ENCODE assay signal across 9 cellular contexts in the genomic region with DNA sequence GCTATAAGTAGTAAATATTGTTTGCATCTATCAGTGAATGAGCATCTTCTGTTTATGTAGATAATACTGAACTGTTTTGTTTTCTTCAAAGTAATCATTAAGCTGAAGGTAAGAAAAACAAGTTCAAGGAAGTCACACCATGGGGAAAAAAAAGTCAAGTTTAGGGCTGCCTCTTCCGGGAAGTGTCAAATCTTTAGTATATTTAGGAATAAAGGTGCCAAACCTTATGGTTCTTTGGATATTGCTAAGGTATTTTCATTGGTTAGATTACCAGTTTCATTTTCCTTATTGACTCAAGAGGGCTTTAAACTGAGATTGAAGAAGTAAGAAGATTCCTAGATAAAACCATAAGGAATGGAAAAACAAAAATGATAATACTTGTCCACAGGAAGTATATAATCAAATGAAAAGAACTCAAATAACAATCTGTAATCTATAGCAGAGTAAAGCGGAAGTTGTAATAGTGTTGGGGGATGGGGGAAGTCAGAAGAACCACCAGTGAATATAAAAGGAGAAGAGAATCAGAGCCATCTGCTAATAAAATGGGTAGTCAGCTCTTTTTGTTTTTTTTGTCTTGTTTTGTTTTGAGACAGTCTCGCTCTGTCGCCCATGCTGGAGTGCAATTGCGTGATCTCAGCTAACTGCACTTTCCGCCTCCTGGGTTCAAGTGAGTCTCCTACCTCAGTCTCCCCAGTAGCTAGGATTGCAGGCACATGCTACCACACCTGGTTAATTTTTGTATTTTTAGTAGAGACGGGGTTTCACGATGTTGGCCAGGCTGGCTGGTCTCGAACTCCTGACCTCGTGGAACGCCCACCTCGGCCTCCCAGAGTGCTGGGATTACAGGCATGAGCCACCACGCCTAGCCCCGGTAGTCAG. TPM values are rescaled to one million over a fixed set of nuclear protein-coding genes. Genes with fewer than 3 reads are reported as not detected.
DNase-seq lines count a peak whose midpoint lies in the region; ATAC-seq and TF ChIP-seq lines count a peak whose summit lies in the region.
"Had no signal": no experiment of that assay in that cellular context is flagged by ENCODE, and none has a peak within 500 bp of the region (broad histone marks: within the 10 kb centered on the region; RNA-seq: fewer than 3 reads in every experiment).

No MANE protein-coding gene starts in this region.

- DNase-seq in CD4-positive, alpha-beta memory T cell = peak; percentile 71 to 83 (median 75)
- DNase-seq in adrenal gland (no peak), RWPE1 (ENCODE audit: low spot score) (no peak)
- DNase-seq in naive thymus-derived CD4-positive, alpha-beta T cell = peak in 8 of 9 donors; percentile 29 to 82 (median 75)

- H4K20me1 ChIP-seq in Loucy (ENCODE audit: insufficient read depth, low read length, poor library complexity, severe bottlenecking) = peaks cover 41% of the 10 kb centered on the region

- CTCF ChIA-PET in CD4-positive, alpha-beta memory T cell (lab: Charles Lee; ENCODE audit: partially characterized antibody) = interaction anchor here (1.0 to 7.3 kb wide), 3 partner anchors 8 to 68 kb away, joined by 3 to 132 read pairs (median 3); no protein-coding TSS in a partner anchor
- CTCF ChIA-PET in naive thymus-derived CD4-positive, alpha-beta T cell (lab: Charles Lee) = interaction anchor here (0.9 to 9.5 kb wide), 3 partner anchors 9 to 46 kb away, joined by 3 to 104 read pairs (median 3); no protein-coding TSS in a partner anchor
- CTCF ChIA-PET in RWPE1 (lab: Yijun Ruan, JAX) = no interaction called here

- peaks cover 0 to 2% (median 0%) of the 10 kb centered on the region in 8 donors for H3K9me3 Mint-ChIP-seq in CD4-positive, alpha-beta memory T cell
- no peaks in the 10 kb centered on the region for H3K9me3 Mint-ChIP-seq in naive thymus-derived CD4-positive, alpha-beta T cell
- H3K9me3 Mint-ChIP-seq in activated T-helper 17 cell treated with anti-CD3 and anti-CD28 coated beads, Interleukin-2, amount 50 U/mL, for 72 hours = no peaks in the 10 kb centered on the region
- H3K9me3 Mint-ChIP-seq: nephron had no signal

- peak overlapping the region; percentile 97 for H3K27ac ChIP-seq in CD4-positive, alpha-beta memory T cell (ENCODE audit: low read depth, low read length)
- H3K27ac ChIP-seq in adrenal gland (peak overlapping the region in 3 of 5 donors; percentile 32 to 97 (median 73)), RWPE1 (no peak overlapping the region)
- peak overlapping the region; percentile 98 for H3K27ac ChIP-seq in naive thymus-derived CD4-positive, alpha-beta T cell (ENCODE audit: low read depth, low read length)

- no peak for ATAC-seq in naive thymus-derived CD4-positive, alpha-beta T cell
- ATAC-seq in GM18909 (IDR thresholded peaks at IDR 0.05; ENCODE audit: poor library complexity, unreplicated experiment) (no peak), HG03469 (IDR thresholded peaks at IDR 0.05; ENCODE audit: unreplicated experiment) (no peak)
- no peak for ATAC-seq in activated T-helper 17 cell treated with anti-CD3 and anti-CD28 coated beads, Interleukin-2, amount 50 U/mL, for 72 hours (replicated peaks)

- TF ChIP-seq CTCF in Loucy (conservative IDR thresholded peaks at IDR 0.05; ENCODE audit: low read length) (no peak), adrenal gland (IDR thresholded peaks at IDR 0.05) (no peak), RWPE1 (conservative IDR thresholded peaks at IDR 0.05; ENCODE audit: low read depth) (no peak)

- no peaks in the 10 kb centered on the region for H3K9me3 ChIP-seq in CD4-positive, alpha-beta memory T cell (ENCODE audit: control insufficient read depth in 1 of 2, low read length in 2 of 2)
- H3K9me3 ChIP-seq in Loucy (ENCODE audit: insufficient read depth, low read depth, low read length) = no peaks in the 10 kb centered on the region
- no peaks in the 10 kb centered on the region for H3K9me3 ChIP-seq in adrenal gland (replicated peaks in 1 of 3)
- no peaks in the 10 kb centered on the region for H3K9me3 ChIP-seq in naive thymus-derived CD4-positive, alpha-beta T cell (ENCODE audit: control insufficient read depth in 2 of 3, low read length in 3 of 3)

- peak overlapping the region in 1 of 7 donors; percentile 97 for H3K27ac Mint-ChIP-seq in CD4-positive, alpha-beta memory T cell
- no peak overlapping the region for H3K27ac Mint-ChIP-seq in naive thymus-derived CD4-positive, alpha-beta T cell
- no peak overlapping the region for H3K27ac Mint-ChIP-seq in activated T-helper 17 cell treated with anti-CD3 and anti-CD28 coated beads, Interleukin-2, amount 50 U/mL, for 72 hours

- no peak overlapping the region for H2AFZ ChIP-seq in Loucy (ENCODE audit: low read length)

- no peaks in the 10 kb centered on the region for H3K9me2 ChIP-seq in Loucy (replicated peaks; ENCODE audit: low read depth, low read length)

- peak overlapping the region; percentile 86 for H3K9ac ChIP-seq in Loucy (ENCODE audit: low read depth, low read length, poor library complexity, severe bottlenecking)

- H3K27me3 Mint-ChIP-seq in CD4-positive, alpha-beta memory T cell = no peaks in the 10 kb centered on the region
- no peaks in the 10 kb centered on the region for H3K27me3 Mint-ChIP-seq in naive thymus-derived CD4-positive, alpha-beta T cell
- no peaks in the 10 kb centered on the region for H3K27me3 Mint-ChIP-seq in activated T-helper 17 cell treated with anti-CD3 and anti-CD28 coated beads, Interleukin-2, amount 50 U/mL, for 72 hours

- WGBS in adrenal gland, 4 donors = 83 to 89% (median 87%) methylated on average over 14 of the region's 14 CpGs

- H3K4me3 ChIP-seq in CD4-positive, alpha-beta memory T cell (ENCODE audit: low read length in 2 of 2) = peak overlapping the region; percentile 74 to 97
- H3K4me3 ChIP-seq in Loucy (ENCODE audit: low read length, poor library complexity, severe bottlenecking) = peak overlapping the region; percentile 96
- H3K4me3 ChIP-seq in adrenal gland = peak overlapping the region in 1 of 4 donors; percentile 75
- H3K4me3 ChIP-seq in naive thymus-derived CD4-positive, alpha-beta T cell (ENCODE audit: low read length) = peak overlapping the region; percentile 93

- peaks cover 28 to 36% of the 10 kb centered on the region in 2 donors for H3K36me3 Mint-ChIP-seq in CD4-positive, alpha-beta memory T cell
- H3K36me3 Mint-ChIP-seq in naive thymus-derived CD4-positive, alpha-beta T cell = peaks cover 4 to 46% (median 27%) of the 10 kb centered on the region in 5 donors
- peaks cover 49% of the 10 kb centered on the region for H3K36me3 Mint-ChIP-seq in activated T-helper 17 cell treated with anti-CD3 and anti-CD28 coated beads, Interleukin-2, amount 50 U/mL, for 72 hours (ENCODE audit: low read depth)

- H3K4me1 ChIP-seq in CD4-positive, alpha-beta memory T cell (ENCODE audit: insufficient read depth, low read length) = peaks cover 56% of the 10 kb centered on the region
- H3K4me1 ChIP-seq in Loucy (ENCODE audit: insufficient read depth, low read length, poor library complexity, severe bottlenecking) = peaks cover 38% of the 10 kb centered on the region
- H3K4me1 ChIP-seq in adrenal gland (replicated peaks in 1 of 2) = peaks cover 13 to 45% of the 10 kb centered on the region in 2 donors
- peaks cover 17 to 38% of the 10 kb centered on the region in 2 donors for H3K4me1 ChIP-seq in naive thymus-derived CD4-positive, alpha-beta T cell (ENCODE audit: control insufficient read depth in 2 of 2, insufficient read depth in 2 of 2, low read length in 2 of 2)

- peak overlapping the region; percentile 93 for H3K4me2 ChIP-seq in Loucy (ENCODE audit: low read depth, low read length, poor library complexity, severe bottlenecking)

- H3K36me3 ChIP-seq in CD4-positive, alpha-beta memory T cell (ENCODE audit: insufficient read depth, low read length) = peaks cover 15% of the 10 kb centered on the region
- peaks cover 12% of the 10 kb centered on the region; the same call in 1 of the 2 replicates for H3K36me3 ChIP-seq in Loucy (ENCODE audit: insufficient read depth, low read length)
- H3K36me3 ChIP-seq in adrenal gland (replicated peaks in 1 of 2) = peaks cover 0 to 25% of the 10 kb centered on the region in 2 donors
- H3K36me3 ChIP-seq in naive thymus-derived CD4-positive, alpha-beta T cell (ENCODE audit: control insufficient read depth in 2 of 3, insufficient read depth in 3 of 3, low read length in 3 of 3) = peaks cover 0 to 14% (median 12%) of the 10 kb centered on the region in 3 experiments

- no peak for TF ChIP-seq POLR2A in adrenal gland (IDR thresholded peaks at IDR 0.05)

- POLR2A ChIA-PET in CD4-positive, alpha-beta memory T cell (lab: Charles Lee; ENCODE audit: partially characterized antibody) = interaction anchor here (0.5 to 9.9 kb wide), 8 partner anchors 11 to 54 kb away, joined by 3 to 666 read pairs (median 8); no protein-coding TSS in a partner anchor
- POLR2A ChIA-PET in naive thymus-derived CD4-positive, alpha-beta T cell (lab: Charles Lee) = interaction anchor here (0.7 to 9.0 kb wide), 7 partner anchors 9 to 94 kb away, joined by 3 to 779 read pairs (median 6); no protein-coding TSS in a partner anchor
- POLR2A ChIA-PET in RWPE1 (lab: Yijun Ruan, JAX; ENCODE audit: low non-redundant PET) = no interaction called here

- intact Hi-C loops in CD4-positive, alpha-beta memory T cell (cut with micrococcal nuclease) = loop anchor here (1.0 to 10.0 kb wide), 5 partner anchors 11 to 660 kb away; a partner anchor contains a TSS
- intact Hi-C loops in adrenal gland (cut with DNase I) = no loop called here
- intact Hi-C loops in naive thymus-derived CD4-positive, alpha-beta T cell (cut with micrococcal nuclease) = loop anchor here (1.0 to 10.0 kb wide), 7 partner anchors 11 to 660 kb away; a partner anchor contains a TSS

- H3K4me3 Mint-ChIP-seq in CD4-positive, alpha-beta memory T cell = no peak overlapping the region
- H3K4me3 Mint-ChIP-seq in naive thymus-derived CD4-positive, alpha-beta T cell = no peak overlapping the region
- no peak overlapping the region for H3K4me3 Mint-ChIP-seq in activated T-helper 17 cell treated with anti-CD3 and anti-CD28 coated beads, Interleukin-2, amount 50 U/mL, for 72 hours
- H3K4me3 Mint-ChIP-seq: nephron had no signal

- H3K4me1 Mint-ChIP-seq in CD4-positive, alpha-beta memory T cell = peaks cover 22 to 52% (median 42%) of the 10 kb centered on the region in 4 donors
- peaks cover 21 to 47% (median 35%) of the 10 kb centered on the region in 7 donors for H3K4me1 Mint-ChIP-seq in naive thymus-derived CD4-positive, alpha-beta T cell
- peaks cover 26% of the 10 kb centered on the region for H3K4me1 Mint-ChIP-seq in activated T-helper 17 cell treated with anti-CD3 and anti-CD28 coated beads, Interleukin-2, amount 50 U/mL, for 72 hours

- H3K79me2 ChIP-seq in Loucy (ENCODE audit: insufficient read depth, low read length) = peaks cover 58% of the 10 kb centered on the region

- H3K27me3 ChIP-seq in CD4-positive, alpha-beta memory T cell (ENCODE audit: insufficient read depth, low read length) = no peaks in the 10 kb centered on the region
- H3K27me3 ChIP-seq in Loucy (ENCODE audit: insufficient read depth, low read length, poor library complexity, severe bottlenecking) (no peaks in the 10 kb centered on the region), adrenal gland (no peaks in the 10 kb centered on the region)
- H3K27me3 ChIP-seq in naive thymus-derived CD4-positive, alpha-beta T cell (ENCODE audit: control insufficient read depth in 2 of 2, insufficient read depth in 2 of 2, low read length in 2 of 2) = no peaks in the 10 kb centered on the region

- no peaks in the 10 kb centered on the region for H3F3A ChIP-seq in Loucy (ENCODE audit: low read depth)

RNA-seq across cellular contexts. Expression of a gene that starts 2.3 kb away (rescaled TPM):
- total RNA-seq in CD4-positive, alpha-beta memory T cell = 100 to 1,000 TPM; 525 to 555 TPM
- polyA plus RNA-seq in CD4-positive, alpha-beta memory T cell = 10 to 100 TPM; 48.6 to 59.0 TPM
- total RNA-seq in adrenal gland = 100 to 1,000 TPM in 2 of 8 donors, 10 to 100 TPM in 6; 25.7 to 127 (median 75.0) TPM
- polyA plus RNA-seq in adrenal gland = 10 to 100 TPM; 19.9 to 42.9 (median 29.0) TPM
- 100 to 1,000 TPM; 183 to 879 (median 440) TPM for total RNA-seq in naive thymus-derived CD4-positive, alpha-beta T cell
- polyA plus RNA-seq in naive thymus-derived CD4-positive, alpha-beta T cell = 100 to 1,000 TPM in 1 of 2 donors, 10 to 100 TPM in 1; 84.7 to 161 TPM
- 10 to 100 TPM; 43.6 to 89.7 TPM for total RNA-seq in activated T-helper 17 cell treated with anti-CD3 and anti-CD28 coated beads, Interleukin-2, amount 50 U/mL, for 72 hours

RNA-seq across cellular contexts. Expression of a gene that starts 2.7 kb away (rescaled TPM):
- 10 to 100 TPM; 67.6 to 71.3 TPM for total RNA-seq in CD4-positive, alpha-beta memory T cell
- polyA plus RNA-seq in CD4-positive, alpha-beta memory T cell = 10 to 100 TPM; 24.8 to 34.0 TPM
- 10 to 100 TPM in 7 of 8 donors, 1 to 10 TPM in 1; 9.2 to 32.7 (median 14.2) TPM for total RNA-seq in adrenal gland
- polyA plus RNA-seq in adrenal gland = 10 to 100 TPM in 1 of 3 donors, 1 to 10 TPM in 2; 2.2 to 14.3 (median 2.7) TPM
- total RNA-seq in naive thymus-derived CD4-positive, alpha-beta T cell = 10 to 100 TPM; 38.4 to 89.2 (median 45.9) TPM
- polyA plus RNA-seq in naive thymus-derived CD4-positive, alpha-beta T cell = 10 to 100 TPM; 45.6 to 67.0 TPM
- 10 to 100 TPM; 34.0 to 44.5 TPM for total RNA-seq in activated T-helper 17 cell treated with anti-CD3 and anti-CD28 coated beads, Interleukin-2, amount 50 U/mL, for 72 hours

Comparison
In these comparisons a context has a peak if more than half of its experiments do, and no peak if none do; other contexts are left out.
1. DNase-seq: peak in CD4-positive, alpha-beta memory T cell (5 of 5) and naive thymus-derived CD4-positive, alpha-beta T cell (8 of 9); none in adrenal gland (0 of 7) and RWPE1 (single experiment).
2. intact Hi-C loops: an anchor here in CD4-positive, alpha-beta memory T cell (1.0 to 10.0 kb wide) and naive thymus-derived CD4-positive, alpha-beta T cell (1.0 to 10.0 kb wide); none called in adrenal gland.